12 cellular contexts compared by ENCODE assay signal in the genomic region with DNA sequence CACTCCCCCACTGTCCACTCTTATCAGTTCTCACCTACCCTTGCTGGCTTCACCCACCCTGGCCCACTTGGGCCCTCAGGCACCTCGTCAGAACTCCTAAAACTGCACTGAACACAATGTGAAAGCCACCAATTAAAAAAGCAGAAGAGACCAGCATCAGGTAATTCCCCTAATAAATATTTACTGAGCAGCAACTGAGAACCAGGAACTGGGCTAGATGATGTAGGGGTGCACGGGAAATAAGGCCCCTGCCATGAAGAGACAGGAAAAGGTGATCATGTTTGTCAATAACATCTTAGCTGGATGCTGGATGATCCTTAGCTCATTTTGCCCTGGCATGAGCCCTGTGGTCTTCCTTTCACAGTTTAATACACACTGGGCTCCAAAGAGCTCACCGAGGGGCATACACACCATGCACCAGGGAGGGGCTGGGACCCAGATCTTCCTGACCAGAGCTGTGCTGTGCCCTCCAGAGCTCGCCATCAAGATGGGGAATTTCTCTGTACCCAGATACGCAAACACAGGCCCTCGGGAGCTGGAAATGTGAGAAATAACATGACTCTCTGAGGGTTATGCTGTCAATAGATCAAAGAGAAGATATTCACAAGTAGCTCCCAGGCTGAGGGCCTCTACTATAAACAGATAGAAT.
A peak's percentile ranks its signal among the peaks of the same experiment; 100 is the strongest.
DNase-seq lines count a peak whose midpoint lies in the region; ATAC-seq, FAIRE-seq and TF ChIP-seq lines count a peak whose summit lies in the region.
"Had no signal": no experiment of that assay in that cellular context is flagged by ENCODE, and none has a peak within 500 bp of the region (broad histone marks: within the 10 kb centered on the region; RNA-seq: fewer than 3 reads in every experiment).

No MANE protein-coding gene starts in this region.

- no peak overlapping the region for H3K27ac Mint-ChIP-seq in endothelial cell (ENCODE audit: unreplicated experiment)

- no peaks in the 10 kb centered on the region for H3K27me3 Mint-ChIP-seq in endothelial cell (ENCODE audit: unreplicated experiment)

- no peaks in the 10 kb centered on the region for H3K79me2 ChIP-seq in GM23248 (ENCODE audit: insufficient read depth)

- no peak overlapping the region for H3K4me2 ChIP-seq in GM23248 (ENCODE audit: unreplicated experiment)
- H3K4me2 ChIP-seq: PC-9 had no signal

- no peaks in the 10 kb centered on the region for H3K9me2 ChIP-seq in GM23248 (ENCODE audit: insufficient read depth)

- FAIRE-seq in GM12891 (lab: Jason Lieb, UNC): peak; percentile 83

- ATAC-seq in GM19324 (IDR thresholded peaks at IDR 0.05; ENCODE audit: low FRiP score, unreplicated experiment): peak; percentile 86
- ATAC-seq in HG02840 (IDR thresholded peaks at IDR 0.05; ENCODE audit: low FRiP score, unreplicated experiment): peak; percentile 81
- peak; percentile 59 for ATAC-seq in HG03575 (IDR thresholded peaks at IDR 0.05; ENCODE audit: extremely low read depth, insufficient number of reproducible peaks, low FRiP score, unreplicated experiment)
- ATAC-seq: left lobe of liver had no signal

- H3K36me3 Mint-ChIP-seq in endothelial cell (ENCODE audit: low read depth, unreplicated experiment): no peaks in the 10 kb centered on the region

- TF ChIP-seq POLR2A in GM12891 (IDR thresholded peaks at IDR 0.05; ENCODE audit: low read depth, low read length): 0 out of 2 replicates have a peak, but pooled peaks have one; percentile 16

- WGBS in GM23248 (ENCODE audit: low coverage in 1 of 2, low lambda C conversion rate in 2 of 2, missing lambda C conversion rate in 2 of 2), 2 experiments: 90 to 91% methylated on average over 6 of the region's 6 CpGs

- no peak overlapping the region for H3K9ac ChIP-seq in GM23248
- H3K9ac ChIP-seq: BLaER1 treated with 17β-estradiol and CSF1 and Interleukin-3, amounts not matched to agents 10 nM and 100 nM had no signal

- H3K27me3 ChIP-seq in GM23248 (replicated peaks; ENCODE audit: insufficient read depth): no peaks in the 10 kb centered on the region
- H3K27me3 ChIP-seq: BLaER1 treated with 17β-estradiol and CSF1 and Interleukin-3, amounts not matched to agents 10 nM and 100 nM had no signal

- no peak overlapping the region for H3K27ac ChIP-seq in GM23248
- H3K27ac ChIP-seq: BLaER1 treated with 17β-estradiol and CSF1 and Interleukin-3, amounts not matched to agents 10 nM and 100 nM; PC-9; prostate gland had no signal

- DNase-seq in GM12891 (ENCODE audit: insufficient read length, low spot score): peak; percentile 25
- no peak for DNase-seq in endothelial cell (ENCODE audit: low spot score)
- no peak for DNase-seq in effector CD4-positive, alpha-beta T cell
- no peak for DNase-seq in NCI-H510A (lab: John Stamatoyannopoulos, UW)
- no peak for DNase-seq in GM23248
- DNase-seq: PC-9 had no signal

- no peaks in the 10 kb centered on the region for H3K4me1 Mint-ChIP-seq in endothelial cell (ENCODE audit: unreplicated experiment)

- TF ChIP-seq CTCF in endothelial cell (IDR thresholded peaks at IDR 0.05; ENCODE audit: unreplicated experiment): no peak

- H3K4me3 ChIP-seq in GM23248: no peak overlapping the region
- H3K4me3 ChIP-seq: BLaER1 treated with 17β-estradiol and CSF1 and Interleukin-3, amounts not matched to agents 10 nM and 100 nM; PC-9; prostate gland had no signal

- H4K20me1 ChIP-seq in GM23248 (ENCODE audit: insufficient read depth): no peaks in the 10 kb centered on the region
- H4K20me1 ChIP-seq: BLaER1 treated with 17β-estradiol and CSF1 and Interleukin-3, amounts not matched to agents 10 nM and 100 nM had no signal

- no peaks in the 10 kb centered on the region for H3K36me3 ChIP-seq in GM23248 (ENCODE audit: low read depth)
- H3K36me3 ChIP-seq: BLaER1 treated with 17β-estradiol and CSF1 and Interleukin-3, amounts not matched to agents 10 nM and 100 nM; prostate gland had no signal

- H3K9me3 ChIP-seq in GM23248 (ENCODE audit: low read depth): no peaks in the 10 kb centered on the region
- H3K9me3 ChIP-seq: prostate gland had no signal

- H3K4me3 Mint-ChIP-seq in endothelial cell (ENCODE audit: unreplicated experiment): no peak overlapping the region

- no peaks in the 10 kb centered on the region for H3K9me3 Mint-ChIP-seq in endothelial cell (ENCODE audit: unreplicated experiment)

- in situ Hi-C loops in GM23248 (cut with MboI): no loop called here

- no peaks in the 10 kb centered on the region for H3K4me1 ChIP-seq in GM23248 (ENCODE audit: insufficient read depth)
- H3K4me1 ChIP-seq: prostate gland had no signal

- no peaks in the 10 kb centered on the region for H3F3A ChIP-seq in GM23248 (ENCODE audit: insufficient read depth)

- no peak overlapping the region for H2AFZ ChIP-seq in GM23248
- H2AFZ ChIP-seq: PC-9 had no signal

TF ChIP-seq in GM12891, 5 proteins besides CTCF, POLR2A, EP300 and RAD21:
- TF ChIP-seq SPI1 (IDR thresholded peaks at IDR 0.05; ENCODE audit: low read depth, low read length): peak; percentile 97
- TF ChIP-seq POU2F2 (IDR thresholded peaks at IDR 0.05; ENCODE audit: low read depth, low read length): peak; percentile 73; the same call in 1 of the 2 replicates
- TF ChIP-seq PAX5 (IDR thresholded peaks at IDR 0.05; ENCODE audit: insufficient read depth, low read length, severe bottlenecking): no peak
